ENCODE assay signal across 1 cellular context in genomic region chr2:136139601-136140000, GRCh38.
TF ChIP-seq lines count a peak whose summit lies in the region.

No MANE protein-coding gene starts in this region.

TF ChIP-seq in K562, 482 proteins besides CTCF, POLR2A, EP300 and RAD21:
- TF ChIP-seq PBX2 (CRISPR knock-in tag; IDR thresholded peaks at IDR 0.05; ENCODE audit: low read depth) (no peak), PBX2 (tag; conservative IDR thresholded peaks at IDR 0.05; ENCODE audit: low read depth) (0 out of 2 replicates have a peak, but pooled peaks have one; percentile 18), NCOA4 (IDR thresholded peaks at IDR 0.05; ENCODE audit: partially characterized antibody) (no peak), TCF3 (CRISPR knock-in tag; IDR thresholded peaks at IDR 0.05) (no peak), HMG20A (CRISPR knock-in tag; conservative IDR thresholded peaks at IDR 0.05) (no peak), NONO (IDR thresholded peaks at IDR 0.05; ENCODE audit: low read depth in 2 of 2, low read length in 1 of 2) (no peak), RUNX1 (IDR thresholded peaks at IDR 0.05; ENCODE audit: low read depth) (no peak), OTX1 (CRISPR knock-in tag; IDR thresholded peaks at IDR 0.05) (no peak)
- TF ChIP-seq, protein P1, sequence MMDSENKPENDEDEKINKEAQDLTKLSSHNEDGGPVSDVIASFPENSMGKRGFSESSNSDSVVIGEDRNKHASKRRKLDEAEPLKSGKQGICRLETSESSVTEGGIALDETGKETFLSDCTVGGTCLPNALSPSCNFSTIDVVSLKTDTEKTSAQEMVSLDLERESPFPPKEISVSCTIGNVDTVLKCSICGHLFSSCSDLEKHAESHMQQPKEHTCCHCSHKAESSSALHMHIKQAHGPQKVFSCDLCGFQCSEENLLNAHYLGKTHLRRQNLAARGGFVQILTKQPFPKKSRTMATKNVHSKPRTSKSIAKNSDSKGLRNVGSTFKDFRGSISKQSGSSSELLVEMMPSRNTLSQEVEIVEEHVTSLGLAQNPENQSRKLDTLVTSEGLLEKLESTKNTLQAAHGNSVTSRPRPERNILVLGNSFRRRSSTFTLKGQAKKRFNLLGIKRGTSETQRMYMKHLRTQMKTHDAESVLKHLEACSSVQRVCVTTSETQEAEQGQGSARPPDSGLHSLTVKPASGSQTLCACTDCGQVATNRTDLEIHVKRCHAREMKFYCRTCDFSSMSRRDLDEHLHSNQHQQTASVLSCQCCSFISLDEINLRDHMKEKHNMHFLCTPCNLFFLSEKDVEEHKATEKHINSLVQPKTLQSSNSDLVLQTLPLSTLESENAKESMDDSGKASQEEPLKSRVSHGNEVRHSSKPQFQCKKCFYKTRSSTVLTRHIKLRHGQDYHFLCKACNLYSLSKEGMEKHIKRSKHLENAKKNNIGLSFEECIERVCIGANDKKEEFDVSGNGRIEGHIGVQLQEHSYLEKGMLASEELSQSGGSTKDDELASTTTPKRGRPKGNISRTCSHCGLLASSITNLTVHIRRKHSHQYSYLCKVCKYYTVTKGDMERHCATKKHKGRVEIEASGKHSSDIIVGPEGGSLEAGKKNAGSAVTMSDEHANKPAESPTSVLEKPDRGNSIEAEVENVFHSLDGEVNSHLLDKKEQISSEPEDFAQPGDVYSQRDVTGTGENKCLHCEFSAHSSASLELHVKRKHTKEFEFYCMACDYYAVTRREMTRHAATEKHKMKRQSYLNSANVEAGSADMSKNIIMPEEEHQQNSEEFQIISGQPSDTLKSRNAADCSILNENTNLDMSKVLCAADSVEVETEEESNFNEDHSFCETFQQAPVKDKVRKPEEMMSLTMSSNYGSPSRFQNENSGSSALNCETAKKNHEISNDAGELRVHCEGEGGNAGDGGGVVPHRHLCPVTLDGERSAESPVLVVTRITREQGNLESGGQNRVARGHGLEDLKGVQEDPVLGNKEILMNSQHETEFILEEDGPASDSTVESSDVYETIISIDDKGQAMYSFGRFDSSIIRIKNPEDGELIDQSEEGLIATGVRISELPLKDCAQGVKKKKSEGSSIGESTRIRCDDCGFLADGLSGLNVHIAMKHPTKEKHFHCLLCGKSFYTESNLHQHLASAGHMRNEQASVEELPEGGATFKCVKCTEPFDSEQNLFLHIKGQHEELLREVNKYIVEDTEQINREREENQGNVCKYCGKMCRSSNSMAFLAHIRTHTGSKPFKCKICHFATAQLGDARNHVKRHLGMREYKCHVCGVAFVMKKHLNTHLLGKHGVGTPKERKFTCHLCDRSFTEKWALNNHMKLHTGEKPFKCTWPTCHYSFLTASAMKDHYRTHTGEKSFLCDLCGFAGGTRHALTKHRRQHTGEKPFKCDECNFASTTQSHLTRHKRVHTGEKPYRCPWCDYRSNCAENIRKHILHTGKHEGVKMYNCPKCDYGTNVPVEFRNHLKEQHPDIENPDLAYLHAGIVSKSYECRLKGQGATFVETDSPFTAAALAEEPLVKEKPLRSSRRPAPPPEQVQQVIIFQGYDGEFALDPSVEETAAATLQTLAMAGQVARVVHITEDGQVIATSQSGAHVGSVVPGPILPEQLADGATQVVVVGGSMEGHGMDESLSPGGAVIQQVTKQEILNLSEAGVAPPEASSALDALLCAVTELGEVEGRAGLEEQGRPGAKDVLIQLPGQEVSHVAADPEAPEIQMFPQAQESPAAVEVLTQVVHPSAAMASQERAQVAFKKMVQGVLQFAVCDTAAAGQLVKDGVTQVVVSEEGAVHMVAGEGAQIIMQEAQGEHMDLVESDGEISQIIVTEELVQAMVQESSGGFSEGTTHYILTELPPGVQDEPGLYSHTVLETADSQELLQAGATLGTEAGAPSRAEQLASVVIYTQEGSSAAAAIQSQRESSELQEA (IDR thresholded peaks at IDR 0.05; ENCODE audit: low read depth) = no peak
